12 cellular contexts compared by ENCODE assay signal in genomic region chr9:76438841-76439588, GRCh38. TPM values are rescaled to one million over a fixed set of nuclear protein-coding genes. Genes with fewer than 3 reads are reported as not detected.
DNase-seq lines count a peak whose midpoint lies in the region; ATAC-seq and TF ChIP-seq lines count a peak whose summit lies in the region.
"Had no signal": no experiment of that assay in that cellular context is flagged by ENCODE, and none has a peak within 500 bp of the region (broad histone marks: within the 10 kb centered on the region; RNA-seq: fewer than 3 reads in every experiment).

No MANE protein-coding gene starts in this region.

- TF ChIP-seq CTCF in activated CD8-positive, alpha-beta T cell treated with anti-CD3 and anti-CD28 coated beads for 36 hours (IDR thresholded peaks at IDR 0.05): no peak

- peak; percentile 84 for ATAC-seq in GM18517 (IDR thresholded peaks at IDR 0.05; ENCODE audit: unreplicated experiment)
- peak; percentile 60 for ATAC-seq in GM19455 (IDR thresholded peaks at IDR 0.05; ENCODE audit: unreplicated experiment)
- ATAC-seq in HG02981 (IDR thresholded peaks at IDR 0.05; ENCODE audit: unreplicated experiment): peak; percentile 51
- peak; percentile 65 for ATAC-seq in activated CD8-positive, alpha-beta T cell treated with anti-CD3 and anti-CD28 coated beads for 36 hours
- ATAC-seq in Right ventricle myocardium inferior: no peak
- ATAC-seq: mucosa of descending colon had no signal

- CTCF ChIA-PET in activated CD8-positive, alpha-beta T cell treated with anti-CD3 and anti-CD28 coated beads for 36 hours (lab: Charles Lee): interaction anchor here (1.2 to 2.8 kb wide), 6 partner anchors 8 to 219 kb away, joined by 3 to 12 read pairs (median 4); partner anchors contain the start of gene RFK

- H3K4me1 Mint-ChIP-seq in activated CD8-positive, alpha-beta T cell treated with anti-CD3 and anti-CD28 coated beads for 36 hours (ENCODE audit: low read depth): peaks cover 37% of the 10 kb centered on the region
- H3K4me1 Mint-ChIP-seq: central memory CD8-positive, alpha-beta T cell had no signal

- peaks cover 3% of the 10 kb centered on the region for H3K9me3 Mint-ChIP-seq in activated CD8-positive, alpha-beta T cell treated with anti-CD3 and anti-CD28 coated beads for 36 hours
- H3K9me3 Mint-ChIP-seq: central memory CD8-positive, alpha-beta T cell had no signal

- H3K27me3 Mint-ChIP-seq in activated CD8-positive, alpha-beta T cell treated with anti-CD3 and anti-CD28 coated beads for 36 hours: peaks cover 3% of the 10 kb centered on the region

- POLR2A ChIA-PET in activated CD8-positive, alpha-beta T cell treated with anti-CD3 and anti-CD28 coated beads for 36 hours (lab: Charles Lee): interaction anchor here (0.6 to 1.4 kb wide), 6 partner anchors 12 to 1503 kb away, joined by 3 to 4 read pairs (median 3); partner anchors contain the start of gene RFK

- H3K27ac Mint-ChIP-seq in activated CD8-positive, alpha-beta T cell treated with anti-CD3 and anti-CD28 coated beads for 36 hours: peak overlapping the region; percentile 69

- peak; percentile 56 for DNase-seq in activated CD8-positive, alpha-beta T cell treated with anti-CD3 and anti-CD28 coated beads for 36 hours
- DNase-seq in ureter (ENCODE audit: low spot score) (no peak), Right ventricle myocardium inferior (ENCODE audit: missing footprints) (no peak), GM19238 (ENCODE audit: insufficient read length, low spot score) (no peak), glomerular visceral epithelial cell (ENCODE audit: extremely low spot score) (no peak)
- DNase-seq: HCEC 1CT, mucosa of descending colon, NCI-H1048 had no signal

- no peak overlapping the region for H3K4me3 Mint-ChIP-seq in activated CD8-positive, alpha-beta T cell treated with anti-CD3 and anti-CD28 coated beads for 36 hours
- H3K4me3 Mint-ChIP-seq: central memory CD8-positive, alpha-beta T cell had no signal

- intact Hi-C loops in activated CD8-positive, alpha-beta T cell treated with anti-CD3 and anti-CD28 coated beads for 36 hours (cut with micrococcal nuclease): loop anchor here (2.0 to 10.0 kb wide), 3 partner anchors 14 to 136 kb away; no protein-coding TSS in a partner anchor
- intact Hi-C loops in Right ventricle myocardium inferior (cut with DNase I): no loop called here

- H3K36me3 Mint-ChIP-seq in activated CD8-positive, alpha-beta T cell treated with anti-CD3 and anti-CD28 coated beads for 36 hours (ENCODE audit: low read depth): peaks cover 1% of the 10 kb centered on the region

RNA-seq across cellular contexts. Expression of gene GCNT1, which starts 20.0 kb away (rescaled TPM):
- total RNA-seq in activated CD8-positive, alpha-beta T cell treated with anti-CD3 and anti-CD28 coated beads for 36 hours: 1 to 10 TPM; 3.5 to 4.9 TPM
- total RNA-seq in ureter: 9.9 TPM
- total RNA-seq in Right ventricle myocardium inferior: 3.2 TPM

RNA-seq across cellular contexts. Expression of gene RFK, which starts 44.8 kb away (rescaled TPM):
- total RNA-seq in activated CD8-positive, alpha-beta T cell treated with anti-CD3 and anti-CD28 coated beads for 36 hours: 1 to 10 TPM; 6.4 to 9.3 TPM
- 13.5 TPM for total RNA-seq in ureter
- 23.9 TPM for total RNA-seq in Right ventricle myocardium inferior
